ENCODE assay signal across 9 cellular contexts in genomic region chr22:41920271-41920976, GRCh38. TPM values are rescaled to one million over a fixed set of nuclear protein-coding genes. Genes with fewer than 3 reads are reported as not detected.
DNase-seq lines count a peak whose midpoint lies in the region; ATAC-seq and TF ChIP-seq lines count a peak whose summit lies in the region.
"Had no signal": no experiment of that assay in that cellular context is flagged by ENCODE, and none has a peak within 500 bp of the region (broad histone marks: within the 10 kb centered on the region; RNA-seq: fewer than 3 reads in every experiment).

No MANE protein-coding gene starts in this region.

- H3K27me3 Mint-ChIP-seq in CD14-positive monocyte (ENCODE audit: low read depth in 3 of 3) (peaks cover 31 to 45% (median 41%) of the 10 kb centered on the region in 3 donors), immature natural killer cell (ENCODE audit: low read depth in 3 of 3) (peaks cover 8 to 21% (median 11%) of the 10 kb centered on the region in 3 donors), HFFc6 (ENCODE audit: insufficient read depth) (peaks cover 18% of the 10 kb centered on the region)

- peak overlapping the region; percentile 51; the same call in 1 of the 2 replicates for H3K9ac ChIP-seq in HUES64 (ENCODE audit: low read depth, low read length)

- ATAC-seq in GM19455 (IDR thresholded peaks at IDR 0.05; ENCODE audit: unreplicated experiment), result peak; percentile 25
- ATAC-seq in GM21515 (IDR thresholded peaks at IDR 0.05; ENCODE audit: unreplicated experiment), result no peak

- H3K4me1 ChIP-seq in HUES64 (ENCODE audit: insufficient read depth, low read length), result 0 out of 2 replicates have a peak, but pooled peaks cover 4% of the 10 kb centered on the region

- no peak overlapping the region for H3K27ac ChIP-seq in HUES64 (ENCODE audit: low read depth, low read length)

- H3K36me3 Mint-ChIP-seq in CD14-positive monocyte, result peaks cover 2 to 4% of the 10 kb centered on the region in 2 donors
- H3K36me3 Mint-ChIP-seq in immature natural killer cell, result no peaks in the 10 kb centered on the region
- H3K36me3 Mint-ChIP-seq in HFFc6 (ENCODE audit: low read depth), result no peaks in the 10 kb centered on the region

- peaks cover 45% of the 10 kb centered on the region for H3K4me1 Mint-ChIP-seq in CD14-positive monocyte
- H3K4me1 Mint-ChIP-seq in immature natural killer cell, result peaks cover 13 to 18% of the 10 kb centered on the region in 2 donors
- H3K4me1 Mint-ChIP-seq in HFFc6 (ENCODE audit: low read depth), result peaks cover 5% of the 10 kb centered on the region; the same call in 1 of the 2 replicates

- TF ChIP-seq CTCF in CD14-positive monocyte (IDR thresholded peaks at IDR 0.05) (no peak), HFFc6 (IDR thresholded peaks at IDR 0.05) (no peak), GM20000 (IDR thresholded peaks at IDR 0.05; ENCODE audit: extremely low read depth, missing control alignments) (no peak)

- H3K4me3 Mint-ChIP-seq in CD14-positive monocyte (peak overlapping the region; percentile 81 to 90), immature natural killer cell (peak overlapping the region; percentile 53 to 80 (median 74)), HFFc6 (no peak overlapping the region)

- H3K4me3 ChIP-seq in HUES64 (ENCODE audit: low read length), result peak overlapping the region; percentile 58

- no peaks in the 10 kb centered on the region for H3K9me3 ChIP-seq in HUES64 (ENCODE audit: insufficient read depth, low read depth, low read length)

- H3K27me3 ChIP-seq in HUES64 (ENCODE audit: insufficient read depth, low read length), result peaks cover 85% of the 10 kb centered on the region

- H3K27ac Mint-ChIP-seq in CD14-positive monocyte (peak overlapping the region in 4 of 7 donors; percentile 35 to 85 (median 56)), immature natural killer cell (no peak overlapping the region), HFFc6 (no peak overlapping the region)

- DNase-seq in CD14-positive monocyte (ENCODE audit: low spot score) (no peak), immature natural killer cell (no peak), GOT3 (lab: John Stamatoyannopoulos, UW) (no peak), HFFc6 (no peak), GM20000 (ENCODE audit: low spot score) (no peak)

- 72% methylated on average over 21 of the region's 21 CpGs for WGBS in HUES64

- intact Hi-C loops in CD14-positive monocyte (cut with micrococcal nuclease), result no loop called here

- H3K9me3 Mint-ChIP-seq in CD14-positive monocyte (peaks cover 0 to 13% (median 3%) of the 10 kb centered on the region in 7 donors), immature natural killer cell (no peaks in the 10 kb centered on the region), HFFc6 (no peaks in the 10 kb centered on the region)

- no peaks in the 10 kb centered on the region for H3K36me3 ChIP-seq in HUES64 (ENCODE audit: insufficient read depth, low read length)

RNA-seq across cellular contexts. Expression of gene SHISA8, which starts 5.5 kb away (rescaled TPM):
- polyA plus RNA-seq in CD14-positive monocyte, result not detected
- polyA plus RNA-seq in HUES64 (2013, experiment 1 of 2), result not detected
- 0.76 TPM for polyA plus RNA-seq in HUES64 (2013, experiment 2 of 2)
- polyA plus RNA-seq in immature natural killer cell, result not detected
- not detected for total RNA-seq in HFFc6 (2021; fragmentation: NEBNext Ultra II Directional; extraction: Animal tissue kit (Norgen Biotek cat#: 25700))
- total RNA-seq: SK-MEL-5 had no signal

RNA-seq across cellular contexts. Expression of gene TNFRSF13C, which starts 6.2 kb away (rescaled TPM):
- polyA plus RNA-seq in CD14-positive monocyte, result not detected
- 0.50 TPM for polyA plus RNA-seq in HUES64 (2013, experiment 1 of 2)
- 0.89 TPM for polyA plus RNA-seq in HUES64 (2013, experiment 2 of 2)
- polyA plus RNA-seq in immature natural killer cell, result not detected
- total RNA-seq in HFFc6 (2021; fragmentation: NEBNext Ultra II Directional; extraction: Animal tissue kit (Norgen Biotek cat#: 25700)), result under 1 TPM; 0.05 to 0.32 (median 0.25) TPM

RNA-seq across cellular contexts. Expression of gene CENPM, which starts 26.5 kb away (rescaled TPM):
- polyA plus RNA-seq in CD14-positive monocyte, result under 1 TPM in 1 of 2 donors, not detected in 1; 0.20 TPM
- polyA plus RNA-seq in HUES64 (2013, experiment 1 of 2), result 32.5 TPM
- 36.6 TPM for polyA plus RNA-seq in HUES64 (2013, experiment 2 of 2)
- 1 to 10 TPM; 4.3 to 9.3 (median 5.5) TPM for polyA plus RNA-seq in immature natural killer cell
- total RNA-seq in HFFc6 (2021; fragmentation: NEBNext Ultra II Directional; extraction: Animal tissue kit (Norgen Biotek cat#: 25700)), result 10 to 100 TPM; 15.6 to 29.4 (median 26.3) TPM

RNA-seq across cellular contexts. Expression of gene SEPTIN3, which starts 48.8 kb away (rescaled TPM):
- polyA plus RNA-seq in CD14-positive monocyte (under 1 TPM in 1 of 2 donors, not detected in 1; 0.06 TPM), immature natural killer cell (not detected)
- polyA plus RNA-seq in HUES64 (2013, experiment 1 of 2), result 25.8 TPM
- 31.0 TPM for polyA plus RNA-seq in HUES64 (2013, experiment 2 of 2)
- total RNA-seq in HFFc6 (2021; fragmentation: NEBNext Ultra II Directional; extraction: Animal tissue kit (Norgen Biotek cat#: 25700)), result under 1 TPM in 2 of 6 experiments, not detected in 4; 0.05 to 0.17 TPM

Comparison
In these comparisons a context has a peak if more than half of its experiments do, and no peak if none do; other contexts are left out.
1. H3K27ac Mint-ChIP-seq: peak in CD14-positive monocyte (4 of 7); none in immature natural killer cell (0 of 6) and HFFc6 (single experiment).
2. RNA of gene CENPM, which starts 26.5 kb away (polyA plus RNA-seq): 4.3 to 9.3 TPM in immature natural killer cell; 0.20 TPM in CD14-positive monocyte; every median in the first group is over 4 times any median in the second.